In the genomic region with DNA sequence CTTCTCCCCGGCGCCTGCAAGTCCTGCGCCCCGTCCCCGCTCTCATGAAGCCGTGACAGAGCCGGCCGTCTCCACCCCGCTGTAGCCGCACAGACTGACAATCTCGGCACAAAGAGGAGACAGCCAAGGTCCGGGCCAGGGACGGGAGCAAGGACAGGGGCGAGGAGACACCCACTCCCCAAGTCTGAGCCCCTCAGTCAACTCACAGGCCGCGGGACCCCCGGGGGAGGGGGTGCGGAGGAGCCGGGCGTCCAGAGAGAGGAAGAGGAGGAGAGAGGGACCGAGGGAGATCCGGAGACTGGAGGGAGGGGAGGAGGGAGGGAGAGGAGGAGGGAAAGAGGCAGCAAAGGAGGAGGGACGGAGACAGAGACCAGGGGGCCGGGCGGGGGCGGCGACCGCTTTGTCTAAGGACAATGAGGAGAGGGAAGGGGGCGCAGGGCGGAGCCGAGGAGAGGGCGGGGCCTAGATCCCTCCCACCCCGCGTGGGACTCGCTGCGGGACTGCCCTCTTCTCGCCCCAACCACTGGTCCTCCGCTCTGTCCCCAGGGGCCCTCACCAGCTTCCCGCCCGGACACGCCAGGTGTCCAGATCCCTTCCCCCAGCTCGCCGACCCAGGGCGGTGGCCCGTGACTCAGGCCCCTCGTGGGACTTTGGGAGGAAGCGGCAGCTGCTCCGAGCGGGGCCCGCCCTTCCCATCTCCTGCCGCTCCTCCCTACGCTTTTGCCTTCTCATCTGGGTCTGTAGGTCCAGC, we compare ENCODE assay signal across 8 cellular contexts. TPM values are rescaled to one million over a fixed set of nuclear protein-coding genes. Genes with fewer than 3 reads are reported as not detected.
DNase-seq lines count a peak whose midpoint lies in the region; ATAC-seq and TF ChIP-seq lines count a peak whose summit lies in the region.

No MANE protein-coding gene starts in this region.

- H3K4me3 Mint-ChIP-seq in progenitor cell of endocrine pancreas (ENCODE audit: low read depth): peak overlapping the region; percentile 89

- peak; percentile 89 for DNase-seq in GM04503 (ENCODE audit: low read depth)
- peak; percentile 54 for DNase-seq in NCI-H128 (lab: John Stamatoyannopoulos, UW; ENCODE audit: unreplicated experiment)
- peak; percentile 85 to 96 for DNase-seq in SW 1271 (lab: John Stamatoyannopoulos, UW)
- DNase-seq in adrenal gland: peak; percentile 90 to 97 (median 95)
- peak; percentile 98 for DNase-seq in left cardiac atrium
- DNase-seq in progenitor cell of endocrine pancreas (ENCODE audit: low spot score, unreplicated experiment): peak; percentile 65

- H3K4me1 ChIP-seq in adrenal gland (replicated peaks in 1 of 2) (peaks cover 50 to 69% of the 10 kb centered on the region in 2 donors), urinary bladder (ENCODE audit: insufficient read depth) (no peaks in the 10 kb centered on the region)

- H3K27me3 Mint-ChIP-seq in progenitor cell of endocrine pancreas: no peaks in the 10 kb centered on the region

- H3K9me3 ChIP-seq in adrenal gland (replicated peaks in 1 of 3): no peaks in the 10 kb centered on the region

- 0 to 2% (median 1%) methylated on average over 16 to 52 of the region's 52 CpGs for WGBS in adrenal gland, 4 donors
- under 1% methylated on average over 52 of the region's 52 CpGs for WGBS in urinary bladder

- no peaks in the 10 kb centered on the region for H3K27me3 ChIP-seq in adrenal gland

- H3K4me3 ChIP-seq in adrenal gland (peak overlapping the region; percentile 29 to 87 (median 78)), urinary bladder (ENCODE audit: low read depth, low read length) (peak overlapping the region; percentile 67)

- peak overlapping the region; percentile 94 to 98 (median 95) for H3K27ac ChIP-seq in adrenal gland
- H3K27ac ChIP-seq in urinary bladder (ENCODE audit: low read depth): peak overlapping the region; percentile 98

- H3K36me3 ChIP-seq in adrenal gland (replicated peaks in 1 of 2) (no peaks in the 10 kb centered on the region), urinary bladder (ENCODE audit: insufficient read depth) (no peaks in the 10 kb centered on the region)

- TF ChIP-seq POLR2A in adrenal gland (IDR thresholded peaks at IDR 0.05): peak; percentile 9 to 52

- peaks cover 1% of the 10 kb centered on the region for H3K36me3 Mint-ChIP-seq in progenitor cell of endocrine pancreas (ENCODE audit: insufficient read depth)

- peak overlapping the region; percentile 93 for H3K27ac Mint-ChIP-seq in progenitor cell of endocrine pancreas

- intact Hi-C loops in adrenal gland (cut with DNase I): loop anchor here (2.0 kb wide), 1 partner anchor 34 kb away; a partner anchor contains a TSS
- intact Hi-C loops in left cardiac atrium (cut with DNase I): no loop called here

- peaks cover 54% of the 10 kb centered on the region for H3K4me1 Mint-ChIP-seq in progenitor cell of endocrine pancreas (ENCODE audit: low read depth)

- TF ChIP-seq CTCF in adrenal gland (IDR thresholded peaks at IDR 0.05) (peak in 2 of 6 experiments; percentile 9 to 11), progenitor cell of endocrine pancreas (IDR thresholded peaks at IDR 0.05; ENCODE audit: unreplicated experiment) (no peak)

- ATAC-seq in HG02588 (IDR thresholded peaks at IDR 0.05; ENCODE audit: unreplicated experiment) (peak; percentile 38), left cardiac atrium (peak; percentile 69 to 79)

- no peaks in the 10 kb centered on the region for H3K9me3 Mint-ChIP-seq in progenitor cell of endocrine pancreas (ENCODE audit: low read depth)

RNA-seq across cellular contexts. Expression of a gene that starts 0.6 kb away (rescaled TPM):
- 10 to 100 TPM; 19.8 to 58.9 (median 41.2) TPM for total RNA-seq in adrenal gland
- polyA plus RNA-seq in adrenal gland: 100 to 1,000 TPM in 2 of 3 donors, 10 to 100 TPM in 1; 33.1 to 120 (median 115) TPM
- total RNA-seq in left cardiac atrium: 10 to 100 TPM; 28.0 to 36.8 TPM
- total RNA-seq in progenitor cell of endocrine pancreas: 22.5 and 25.4 TPM in 2 replicates
- 32.7 TPM for total RNA-seq in urinary bladder
- 81.9 TPM for polyA plus RNA-seq in urinary bladder

RNA-seq across cellular contexts. Expression of a gene that starts 3.7 kb away (rescaled TPM):
- total RNA-seq in adrenal gland: 10 to 100 TPM in 4 of 8 donors, 1 to 10 TPM in 4; 1.8 to 22.6 (median 10.0) TPM
- 10 to 100 TPM; 11.4 to 39.3 (median 24.9) TPM for polyA plus RNA-seq in adrenal gland
- 1 to 10 TPM; 5.3 to 6.3 TPM for total RNA-seq in left cardiac atrium
- 35.5 and 37.9 TPM in 2 replicates for total RNA-seq in progenitor cell of endocrine pancreas
- 7.0 TPM for total RNA-seq in urinary bladder
- polyA plus RNA-seq in urinary bladder: 20.3 TPM

RNA-seq across cellular contexts. Expression of a gene that starts 14.3 kb away (rescaled TPM):
- total RNA-seq in adrenal gland (10 to 100 TPM; 16.4 to 32.1 (median 27.3) TPM), left cardiac atrium (10 to 100 TPM; 17.6 to 18.6 TPM), progenitor cell of endocrine pancreas (30.0 and 31.0 TPM in 2 replicates), urinary bladder (16.8 TPM)
- polyA plus RNA-seq in adrenal gland (10 to 100 TPM; 37.7 to 75.9 (median 39.0) TPM), urinary bladder (29.5 TPM)

RNA-seq across cellular contexts. Expression of a gene that starts 30.0 kb away (rescaled TPM):
- total RNA-seq in adrenal gland (10 to 100 TPM in 5 of 8 donors, 1 to 10 TPM in 3; 2.8 to 27.6 (median 18.4) TPM), left cardiac atrium (10 to 100 TPM; 19.1 to 25.6 TPM), progenitor cell of endocrine pancreas (58.5 and 67.6 TPM in 2 replicates), urinary bladder (9.8 TPM)
- polyA plus RNA-seq in adrenal gland (10 to 100 TPM; 16.8 to 26.9 (median 21.0) TPM), urinary bladder (18.3 TPM)

RNA-seq across cellular contexts. Expression of a gene that starts 33.1 kb away (rescaled TPM):
- total RNA-seq in adrenal gland: 100 to 1,000 TPM in 7 of 8 donors, 10 to 100 TPM in 1; 90.3 to 439 (median 214) TPM
- 100 to 1,000 TPM; 107 to 473 (median 177) TPM for polyA plus RNA-seq in adrenal gland
- total RNA-seq in left cardiac atrium: 100 to 1,000 TPM; 276 to 303 TPM
- 1,227 and 1,272 TPM in 2 replicates for total RNA-seq in progenitor cell of endocrine pancreas
- 376 TPM for total RNA-seq in urinary bladder
- 332 TPM for polyA plus RNA-seq in urinary bladder

Comparison
In these comparisons a context has a peak if more than half of its experiments do, and no peak if none do; other contexts are left out.
1. Peak in every context shown above with its lines: DNase-seq, ATAC-seq, H3K4me3 ChIP-seq and H3K27ac ChIP-seq.
2. intact Hi-C loops: an anchor here in adrenal gland (2.0 kb wide); none called in left cardiac atrium.